ENCODE assay signal across 1 cellular context in genomic region chr22:24583221-24583971, GRCh38.
TF ChIP-seq lines count a peak whose summit lies in the region.

No MANE protein-coding gene starts in this region.

TF ChIP-seq in H1, 55 proteins besides CTCF, POLR2A, EP300 and RAD21:
- no peak for TF ChIP-seq FOSL1 (IDR thresholded peaks at IDR 0.05; ENCODE audit: insufficient read depth, low read depth, low read length)
- no peak for TF ChIP-seq PHF8 (conservative IDR thresholded peaks at IDR 0.05; ENCODE audit: low read depth, low read length)
- TF ChIP-seq TCF12 (IDR thresholded peaks at IDR 0.05; ENCODE audit: low read depth, low read length) = no peak
- no peak for TF ChIP-seq BCL11A (IDR thresholded peaks at IDR 0.05; ENCODE audit: low read depth in 2 of 2, low read length in 2 of 2)
- no peak for TF ChIP-seq CHD7 (IDR thresholded peaks at IDR 0.05; ENCODE audit: insufficient replicate concordance, low read length)
- no peak for TF ChIP-seq HDAC6 (IDR thresholded peaks at IDR 0.05; ENCODE audit: low read depth, low read length)
- no peak for TF ChIP-seq JUND (IDR thresholded peaks at IDR 0.05; ENCODE audit: low read length)
- TF ChIP-seq HDAC2 (IDR thresholded peaks at IDR 0.05; ENCODE audit: borderline replicate concordance in 1 of 2, low read depth in 2 of 2, low read length in 2 of 2) = no peak
- TF ChIP-seq TEAD4 (IDR thresholded peaks at IDR 0.05; ENCODE audit: low read depth, low read length) = no peak
- TF ChIP-seq, protein P1, sequence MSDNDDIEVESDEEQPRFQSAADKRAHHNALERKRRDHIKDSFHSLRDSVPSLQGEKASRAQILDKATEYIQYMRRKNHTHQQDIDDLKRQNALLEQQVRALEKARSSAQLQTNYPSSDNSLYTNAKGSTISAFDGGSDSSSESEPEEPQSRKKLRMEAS (IDR thresholded peaks at IDR 0.05) = no peak
- TF ChIP-seq EGR1 (IDR thresholded peaks at IDR 0.05; ENCODE audit: borderline replicate concordance, low read depth, low read length) = no peak
- no peak for TF ChIP-seq SUZ12 (IDR thresholded peaks at IDR 0.05; ENCODE audit: low read length)
